Comparison of ENCODE assay signal across 9 cellular contexts in genomic region chrX:150879855-150880807, GRCh38. TPM values are rescaled to one million over a fixed set of nuclear protein-coding genes. Genes with fewer than 3 reads are reported as not detected.
DNase-seq lines count a peak whose midpoint lies in the region; ATAC-seq, FAIRE-seq and TF ChIP-seq lines count a peak whose summit lies in the region.
"Had no signal": no experiment of that assay in that cellular context is flagged by ENCODE, and none has a peak within 500 bp of the region (broad histone marks: within the 10 kb centered on the region; RNA-seq: fewer than 3 reads in every experiment).

No MANE protein-coding gene starts in this region.

- no peak for TF ChIP-seq POLR2A in H54 (IDR thresholded peaks at IDR 0.05; ENCODE audit: low read depth, low read length)

- peak overlapping the region; percentile 13 for H3K4me3 Mint-ChIP-seq in T-helper 17 cell

- ATAC-seq in GM19351 (IDR thresholded peaks at IDR 0.05; ENCODE audit: unreplicated experiment) (peak; percentile 83), HG02981 (IDR thresholded peaks at IDR 0.05; ENCODE audit: unreplicated experiment) (peak; percentile 87), T-helper 17 cell (no peak)

- peaks cover 15% of the 10 kb centered on the region for H3K4me1 Mint-ChIP-seq in T-helper 17 cell

- no peak for TF ChIP-seq CTCF in GM12865 (IDR thresholded peaks at IDR 0.05; ENCODE audit: insufficient read depth, low read depth, low read length, missing control alignments)

- peaks cover 5% of the 10 kb centered on the region for H3K36me3 Mint-ChIP-seq in T-helper 17 cell (ENCODE audit: low read depth)

- no peaks in the 10 kb centered on the region for H3K27me3 Mint-ChIP-seq in T-helper 17 cell

- no peaks in the 10 kb centered on the region for H3K9me3 ChIP-seq in T-helper 17 cell (ENCODE audit: control insufficient read depth, low read length, poor library complexity, severe bottlenecking)

- DNase-seq in GM12865 (ENCODE audit: low read depth): peak; percentile 76
- no peak for DNase-seq in T-helper 17 cell
- no peak for DNase-seq in SW480 (ENCODE audit: low spot score)
- no peak for DNase-seq in stimulated activated naive CD4-positive, alpha-beta T cell (lab: John Stamatoyannopoulos, UW)
- DNase-seq in ureter (ENCODE audit: low spot score): no peak
- no peak for DNase-seq in H54 (ENCODE audit: insufficient read length, low spot score)
- DNase-seq: HCEC 1CT had no signal

- H3K27ac Mint-ChIP-seq in T-helper 17 cell: peak overlapping the region; percentile 79

- H3K4me3 ChIP-seq in GM12865 (ENCODE audit: low read depth, low read length): no peak overlapping the region

- no peak for FAIRE-seq in H54 (lab: Jason Lieb, UNC)

RNA-seq across cellular contexts. Expression of gene CD99L2, which starts 18.3 kb away (rescaled TPM):
- 10 to 100 TPM in 1 of 2 donors, 1 to 10 TPM in 1; 9.4 to 10.4 TPM for total RNA-seq in T-helper 17 cell
- total RNA-seq in ureter: 30.5 TPM
